8 cellular contexts compared by ENCODE assay signal in genomic region chr1:232880354-232880753, GRCh38.
A peak's percentile ranks its signal among the peaks of the same experiment; 100 is the strongest.
DNase-seq lines count a peak whose midpoint lies in the region; ATAC-seq, FAIRE-seq and TF ChIP-seq lines count a peak whose summit lies in the region.

No MANE protein-coding gene starts in this region.

- H3K4me3 ChIP-seq in MG63, result no peak overlapping the region
- no peak overlapping the region for H3K4me3 ChIP-seq in bronchial epithelial cell (ENCODE audit: low read depth, low read length)

- peak; percentile 7 for DNase-seq in DMS79 treated with DMSO at 0.1 percent for 48 hours (lab: John Stamatoyannopoulos, UW)
- no peak for DNase-seq in DMS79 (lab: John Stamatoyannopoulos, UW)
- peak; percentile 38 for DNase-seq in MG63
- peak; percentile 52 for DNase-seq in bronchial epithelial cell (ENCODE audit: low read depth)
- DNase-seq in myocyte (ENCODE audit: low read depth), result peak; percentile 25
- no peak for DNase-seq in NOMO-1 treated with dmso at 0.1 percent for 144 hours (lab: John Stamatoyannopoulos, UW; ENCODE audit: unreplicated experiment)

- H3K9me3 ChIP-seq in MG63, result peaks cover 3% of the 10 kb centered on the region; the same call in 1 of the 2 replicates

- H3K36me3 ChIP-seq in MG63, result no peaks in the 10 kb centered on the region
- no peaks in the 10 kb centered on the region for H3K36me3 ChIP-seq in bronchial epithelial cell (ENCODE audit: control insufficient read depth, insufficient read depth, low read length)

- no peak for ATAC-seq in HG02610 (IDR thresholded peaks at IDR 0.05; ENCODE audit: unreplicated experiment)
- ATAC-seq in GM18909 (IDR thresholded peaks at IDR 0.05; ENCODE audit: poor library complexity, unreplicated experiment), result no peak

- peak; percentile 70 for TF ChIP-seq CTCF in bronchial epithelial cell (IDR thresholded peaks at IDR 0.05; ENCODE audit: insufficient read depth, low read length, severe bottlenecking)

- FAIRE-seq in bronchial epithelial cell (lab: Jason Lieb, UNC), result no peak

- no peaks in the 10 kb centered on the region for H3K27me3 ChIP-seq in MG63
- no peaks in the 10 kb centered on the region for H3K27me3 ChIP-seq in bronchial epithelial cell (ENCODE audit: control insufficient read depth, insufficient read depth, low read length)

Comparison
In these comparisons a context has a peak if more than half of its experiments do, and no peak if none do; other contexts are left out.
1. DNase-seq: peak in DMS79 treated with DMSO at 0.1 percent for 48 hours (single experiment), MG63 (single experiment), bronchial epithelial cell (single experiment) and myocyte (single experiment); none in DMS79 (single experiment) and NOMO-1 treated with dmso at 0.1 percent for 144 hours (single experiment).